1 cellular context compared by ENCODE assay signal in the genomic region with DNA sequence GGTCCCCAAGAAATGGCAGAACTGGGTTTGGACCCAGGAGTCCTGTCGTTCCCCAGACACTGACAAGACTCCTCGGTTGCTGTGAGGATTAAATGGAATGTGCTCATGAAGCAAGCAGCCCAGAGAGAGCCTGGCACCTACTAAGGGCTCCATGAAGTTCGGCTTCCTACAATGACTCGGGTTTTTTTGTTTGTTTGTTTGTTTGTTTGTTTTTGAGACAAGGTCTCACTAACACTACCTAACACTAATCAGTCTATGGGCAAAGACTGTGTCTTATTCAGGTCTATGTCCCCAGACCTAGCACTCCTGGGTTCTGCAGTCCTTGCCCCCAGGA.
TF ChIP-seq lines count a peak whose summit lies in the region.

No MANE protein-coding gene starts in this region.

TF ChIP-seq in HepG2, 621 proteins besides CTCF, POLR2A, EP300 and RAD21:
- TF ChIP-seq NFYC (CRISPR knock-in tag; IDR thresholded peaks at IDR 0.05): no peak
- TF ChIP-seq ZNF670 (CRISPR knock-in tag; IDR thresholded peaks at IDR 0.05; ENCODE audit: borderline replicate concordance): no peak
- TF ChIP-seq BRD4 (CRISPR knock-in tag; IDR thresholded peaks at IDR 0.05): no peak
- TF ChIP-seq SP4 (CRISPR knock-in tag; IDR thresholded peaks at IDR 0.05): no peak
- TF ChIP-seq CAMTA2 (CRISPR knock-in tag; IDR thresholded peaks at IDR 0.05; ENCODE audit: borderline replicate concordance): no peak
- TF ChIP-seq, protein P1, sequence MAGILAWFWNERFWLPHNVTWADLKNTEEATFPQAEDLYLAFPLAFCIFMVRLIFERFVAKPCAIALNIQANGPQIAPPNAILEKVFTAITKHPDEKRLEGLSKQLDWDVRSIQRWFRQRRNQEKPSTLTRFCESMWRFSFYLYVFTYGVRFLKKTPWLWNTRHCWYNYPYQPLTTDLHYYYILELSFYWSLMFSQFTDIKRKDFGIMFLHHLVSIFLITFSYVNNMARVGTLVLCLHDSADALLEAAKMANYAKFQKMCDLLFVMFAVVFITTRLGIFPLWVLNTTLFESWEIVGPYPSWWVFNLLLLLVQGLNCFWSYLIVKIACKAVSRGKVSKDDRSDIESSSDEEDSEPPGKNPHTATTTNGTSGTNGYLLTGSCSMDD (CRISPR knock-in tag; IDR thresholded peaks at IDR 0.05): no peak
- TF ChIP-seq ASH2L (IDR thresholded peaks at IDR 0.05; ENCODE audit: insufficient read length, low read depth, low read length): no peak
